Comparison of ENCODE assay signal across 8 cellular contexts in genomic region chr11:122202951-122203456, GRCh38.
DNase-seq lines count a peak whose midpoint lies in the region; ATAC-seq and TF ChIP-seq lines count a peak whose summit lies in the region.

No MANE protein-coding gene starts in this region.

- TF ChIP-seq RAD21 in Ishikawa (IDR thresholded peaks at IDR 0.05; ENCODE audit: low read depth): peak; percentile 95

- no peak for TF ChIP-seq EP300 in Ishikawa (IDR thresholded peaks at IDR 0.05; ENCODE audit: borderline replicate concordance)

- peak; percentile 0 for DNase-seq in DMS 273 treated with DMSO at 0.1 percent for 48 hours (lab: John Stamatoyannopoulos, UW)
- DNase-seq in ecto neural progenitor cell (ENCODE audit: low spot score): peak; percentile 82
- DNase-seq in lung microvascular endothelial cell (ENCODE audit: low read depth in 2 of 2): peak; percentile 76
- DNase-seq in stimulated activated CD8-positive, alpha-beta memory T cell treated with anti-CD3 and anti-CD28 coated beads, Interleukin-15, amount 100 ng/mL, for 48 hours (ENCODE audit: low read depth in 2 of 2): peak; percentile 6 to 16

- TF ChIP-seq CTCF in WI38 (IDR thresholded peaks at IDR 0.05; ENCODE audit: low read depth, low read length): peak; percentile 99

- ATAC-seq in GM21381 (IDR thresholded peaks at IDR 0.05; ENCODE audit: unreplicated experiment): peak; percentile 80
- ATAC-seq in GM18873 (IDR thresholded peaks at IDR 0.05; ENCODE audit: low FRiP score, unreplicated experiment): no peak

- peak overlapping the region; percentile 72 for H3K4me3 ChIP-seq in WI38 (ENCODE audit: low read depth, low read length)

TF ChIP-seq in Ishikawa, 13 proteins besides CTCF, POLR2A, EP300 and RAD21:
- peak; percentile 46; the same call in 1 of the 2 replicates for TF ChIP-seq TEAD4 (IDR thresholded peaks at IDR 0.05)
- no peak for TF ChIP-seq FOXM1 (IDR thresholded peaks at IDR 0.05; ENCODE audit: borderline replicate concordance, low read depth)

Comparison
In these comparisons a context has a peak if more than half of its experiments do, and no peak if none do; other contexts are left out.
1. DNase-seq: peak in every context shown above with its lines; median percentile 82 in ecto neural progenitor cell; 76 in lung microvascular endothelial cell; 11 in stimulated activated CD8-positive, alpha-beta memory T cell treated with anti-CD3 and anti-CD28 coated beads, Interleukin-15, amount 100 ng/mL, for 48 hours; 0 in DMS 273 treated with DMSO at 0.1 percent for 48 hours.